1 cellular context compared by ENCODE assay signal in genomic region chr6:11381801-11382513, GRCh38.
TF ChIP-seq lines count a peak whose summit lies in the region.

No MANE protein-coding gene starts in this region.

TF ChIP-seq in GM12878, 131 proteins besides CTCF, POLR2A, EP300 and RAD21 (continued from another document):
- no peak for TF ChIP-seq HSF1 (IDR thresholded peaks at IDR 0.05; ENCODE audit: low read depth, low read length)
- peak; percentile 78 for TF ChIP-seq PML (IDR thresholded peaks at IDR 0.05; ENCODE audit: low read length)
- peak; percentile 93 for TF ChIP-seq RUNX3 (IDR thresholded peaks at IDR 0.05; ENCODE audit: low read length)
- TF ChIP-seq NR2C2 (IDR thresholded peaks at IDR 0.05; ENCODE audit: borderline replicate concordance, control insufficient read depth, insufficient read length, low read depth) = no peak
- peak; percentile 43; the same call in 1 of the 2 replicates for TF ChIP-seq LARP7 (IDR thresholded peaks at IDR 0.05)
- TF ChIP-seq KDM1A (IDR thresholded peaks at IDR 0.05; ENCODE audit: borderline replicate concordance) = no peak
- no peak for TF ChIP-seq JUND (IDR thresholded peaks at IDR 0.05; ENCODE audit: low read depth, low read length)
- TF ChIP-seq BACH1 (IDR thresholded peaks at IDR 0.05; ENCODE audit: borderline replicate concordance) = 0 out of 2 replicates have a peak, but pooled peaks have one; percentile 27
- no peak for TF ChIP-seq ZBTB11 (CRISPR knock-in tag; IDR thresholded peaks at IDR 0.05)
- TF ChIP-seq TAF1 (IDR thresholded peaks at IDR 0.05; ENCODE audit: borderline replicate concordance, low read depth, low read length) = peak; percentile 80
- peak in 1 of 2 experiments; percentile 92; a peak in 2 of 3 replicates for TF ChIP-seq EGR1 (IDR thresholded peaks at IDR 0.05; ENCODE audit: borderline replicate concordance in 1 of 2, low read depth in 2 of 2, low read length in 2 of 2)
- peak; percentile 77 for TF ChIP-seq PBX3 (IDR thresholded peaks at IDR 0.05; ENCODE audit: insufficient replicate concordance, low read depth, low read length)
- TF ChIP-seq CREB1 (IDR thresholded peaks at IDR 0.05; ENCODE audit: low read depth) = peak; percentile 83
- no peak for TF ChIP-seq FOS (IDR thresholded peaks at IDR 0.05; ENCODE audit: borderline replicate concordance, extremely low read depth, insufficient read length)
- TF ChIP-seq, protein P1, sequence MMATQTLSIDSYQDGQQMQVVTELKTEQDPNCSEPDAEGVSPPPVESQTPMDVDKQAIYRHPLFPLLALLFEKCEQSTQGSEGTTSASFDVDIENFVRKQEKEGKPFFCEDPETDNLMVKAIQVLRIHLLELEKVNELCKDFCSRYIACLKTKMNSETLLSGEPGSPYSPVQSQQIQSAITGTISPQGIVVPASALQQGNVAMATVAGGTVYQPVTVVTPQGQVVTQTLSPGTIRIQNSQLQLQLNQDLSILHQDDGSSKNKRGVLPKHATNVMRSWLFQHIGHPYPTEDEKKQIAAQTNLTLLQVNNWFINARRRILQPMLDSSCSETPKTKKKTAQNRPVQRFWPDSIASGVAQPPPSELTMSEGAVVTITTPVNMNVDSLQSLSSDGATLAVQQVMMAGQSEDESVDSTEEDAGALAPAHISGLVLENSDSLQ (IDR thresholded peaks at IDR 0.05) = peak; percentile 92
- no peak for TF ChIP-seq SIX5 (IDR thresholded peaks at IDR 0.05; ENCODE audit: low read depth, low read length, severe bottlenecking)
- TF ChIP-seq ZNF622 (IDR thresholded peaks at IDR 0.05) = no peak
- TF ChIP-seq SMAD5 (IDR thresholded peaks at IDR 0.05; ENCODE audit: low read depth) = no peak; the same call in 1 of the 2 replicates
- no peak; the same call in 1 of the 2 replicates for TF ChIP-seq MYB (IDR thresholded peaks at IDR 0.05; ENCODE audit: borderline replicate concordance, low read depth, low read length)
- TF ChIP-seq MAX (IDR thresholded peaks at IDR 0.05; ENCODE audit: low read depth, low read length) = peak; percentile 60
- peak; percentile 72 for TF ChIP-seq SMAD1 (IDR thresholded peaks at IDR 0.05; ENCODE audit: low read depth, partially characterized antibody)
- no peak for TF ChIP-seq CHD4 (IDR thresholded peaks at IDR 0.05)
- TF ChIP-seq E2F4 (IDR thresholded peaks at IDR 0.05; ENCODE audit: low read depth, low read length) = no peak
- peak; percentile 60 for TF ChIP-seq MYC (IDR thresholded peaks at IDR 0.05; ENCODE audit: insufficient read depth, insufficient read length, insufficient replicate concordance, low read length, severe bottlenecking)
- TF ChIP-seq CBX5 (IDR thresholded peaks at IDR 0.05; ENCODE audit: low read depth) = peak; percentile 87; the same call in 1 of the 2 replicates
- TF ChIP-seq CBX3 (IDR thresholded peaks at IDR 0.05; ENCODE audit: borderline replicate concordance, low read depth) = no peak
- TF ChIP-seq, protein P2, sequence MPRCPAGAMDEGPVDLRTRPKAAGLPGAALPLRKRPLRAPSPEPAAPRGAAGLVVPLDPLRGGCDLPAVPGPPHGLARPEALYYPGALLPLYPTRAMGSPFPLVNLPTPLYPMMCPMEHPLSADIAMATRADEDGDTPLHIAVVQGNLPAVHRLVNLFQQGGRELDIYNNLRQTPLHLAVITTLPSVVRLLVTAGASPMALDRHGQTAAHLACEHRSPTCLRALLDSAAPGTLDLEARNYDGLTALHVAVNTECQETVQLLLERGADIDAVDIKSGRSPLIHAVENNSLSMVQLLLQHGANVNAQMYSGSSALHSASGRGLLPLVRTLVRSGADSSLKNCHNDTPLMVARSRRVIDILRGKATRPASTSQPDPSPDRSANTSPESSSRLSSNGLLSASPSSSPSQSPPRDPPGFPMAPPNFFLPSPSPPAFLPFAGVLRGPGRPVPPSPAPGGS (IDR thresholded peaks at IDR 0.05; ENCODE audit: borderline replicate concordance, insufficient read depth, low read depth, low read length, poor library complexity, severe bottlenecking) = peak; percentile 84
- TF ChIP-seq BCLAF1 (IDR thresholded peaks at IDR 0.05) = no peak
- TF ChIP-seq IRF4 (IDR thresholded peaks at IDR 0.05; ENCODE audit: low read depth, low read length) = peak; percentile 82
- TF ChIP-seq BRCA1 (IDR thresholded peaks at IDR 0.05; ENCODE audit: low read depth, low read length) = no peak
- TF ChIP-seq ZBTB33 (IDR thresholded peaks at IDR 0.05) = no peak
- no peak for TF ChIP-seq ESRRA (IDR thresholded peaks at IDR 0.05; ENCODE audit: low read length)
- TF ChIP-seq TCF3 (IDR thresholded peaks at IDR 0.05; ENCODE audit: borderline replicate concordance, insufficient read depth, low read depth, low read length) = no peak; the same call in 1 of the 2 replicates
- TF ChIP-seq, protein P3, sequence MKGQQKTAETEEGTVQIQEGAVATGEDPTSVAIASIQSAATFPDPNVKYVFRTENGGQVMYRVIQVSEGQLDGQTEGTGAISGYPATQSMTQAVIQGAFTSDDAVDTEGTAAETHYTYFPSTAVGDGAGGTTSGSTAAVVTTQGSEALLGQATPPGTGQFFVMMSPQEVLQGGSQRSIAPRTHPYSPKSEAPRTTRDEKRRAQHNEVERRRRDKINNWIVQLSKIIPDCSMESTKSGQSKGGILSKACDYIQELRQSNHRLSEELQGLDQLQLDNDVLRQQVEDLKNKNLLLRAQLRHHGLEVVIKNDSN (IDR thresholded peaks at IDR 0.05; ENCODE audit: borderline replicate concordance, extremely low read length, insufficient read depth, low read depth, low read length) = no peak
- TF ChIP-seq ZNF274 (IDR thresholded peaks at IDR 0.05; ENCODE audit: insufficient read depth, insufficient read length) = no peak
- peak; percentile 83 for TF ChIP-seq NKRF (conservative IDR thresholded peaks at IDR 0.05)
- peak; percentile 64; the same call in 1 of the 2 replicates for TF ChIP-seq ZBED1 (IDR thresholded peaks at IDR 0.05; ENCODE audit: borderline replicate concordance)
- 0 out of 2 replicates have a peak, but pooled peaks have one; percentile 36 for TF ChIP-seq ASH2L (IDR thresholded peaks at IDR 0.05; ENCODE audit: borderline replicate concordance, low read depth)
- no peak; the same call in 1 of the 2 replicates for TF ChIP-seq ZNF217 (IDR thresholded peaks at IDR 0.05)
- TF ChIP-seq RAD51 (IDR thresholded peaks at IDR 0.05) = no peak
- TF ChIP-seq FOXK2 (IDR thresholded peaks at IDR 0.05) = no peak
- peak; percentile 63; the same call in 1 of the 2 replicates for TF ChIP-seq RB1 (IDR thresholded peaks at IDR 0.05; ENCODE audit: borderline replicate concordance)
- TF ChIP-seq MEF2B (IDR thresholded peaks at IDR 0.05; ENCODE audit: partially characterized antibody, poor library complexity, severe bottlenecking) = peak; percentile 47
- no peak for TF ChIP-seq KAT2A (conservative IDR thresholded peaks at IDR 0.05; ENCODE audit: control insufficient read depth, low read depth, low read length)
